Comparison of ENCODE assay signal across 21 cellular contexts in the genomic region with DNA sequence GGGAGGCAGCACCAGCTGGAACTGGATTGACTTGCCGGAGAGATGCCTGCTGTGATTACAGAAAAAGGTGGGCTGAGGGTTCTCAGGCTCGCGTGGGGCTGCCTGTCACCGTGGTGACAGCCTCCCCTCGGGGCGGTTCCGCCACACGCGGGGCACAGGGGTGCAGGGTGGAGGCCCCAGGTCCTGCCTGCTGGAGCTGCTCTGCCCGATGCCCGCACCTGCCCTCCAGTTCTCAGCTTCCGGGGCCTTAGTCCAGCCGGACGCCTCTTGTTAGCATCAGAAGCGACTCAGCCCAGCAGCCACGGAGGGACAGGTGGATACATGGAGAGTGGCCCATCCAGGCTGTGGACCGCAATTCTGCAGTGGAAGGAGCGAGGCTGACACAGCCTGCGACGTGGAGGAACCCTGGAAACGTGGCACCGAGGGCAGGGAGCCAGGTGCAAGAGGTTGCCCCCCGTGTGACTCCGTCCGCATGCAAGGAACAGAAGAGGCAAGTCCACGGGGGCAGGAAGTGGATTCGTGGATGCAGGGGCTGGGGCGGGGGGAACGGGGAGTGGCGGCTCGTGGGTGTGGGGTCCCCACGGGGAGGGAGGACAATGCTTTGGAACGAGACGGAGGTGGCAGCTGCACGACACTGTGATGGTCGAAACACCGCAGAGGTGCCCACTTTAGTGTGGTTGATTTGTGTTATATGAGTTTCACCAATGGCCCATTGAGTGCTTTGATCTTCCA.
"Had no signal": no experiment of that assay in that cellular context is flagged by ENCODE, and none has a peak within 500 bp of the region (broad histone marks: within the 10 kb centered on the region; RNA-seq: fewer than 3 reads in every experiment).

No MANE protein-coding gene starts in this region.

- H3K36me3 ChIP-seq: breast epithelium, MG63, SJCRH30 had no signal

- H3K27ac ChIP-seq: breast epithelium, KMS-11, PC-9, SJCRH30 had no signal

- H3K27me3 ChIP-seq: MG63, SJCRH30 had no signal

- H2AFZ ChIP-seq: PC-9 had no signal

- H3K27me3 Mint-ChIP-seq: activated naive CD4-positive, alpha-beta T cell treated with anti-CD3 and anti-CD28 coated beads, Interleukin-2, amount 50 U/mL, for 24 hours; activated T-cell treated with anti-CD3 and anti-CD28 coated beads, Interleukin-2, amount 50 U/mL, for 24 hours had no signal

- H3K36me3 Mint-ChIP-seq: activated naive CD4-positive, alpha-beta T cell treated with anti-CD3 and anti-CD28 coated beads, Interleukin-2, amount 50 U/mL, for 24 hours had no signal

- H3K4me1 Mint-ChIP-seq: activated naive CD4-positive, alpha-beta T cell treated with anti-CD3 and anti-CD28 coated beads, Interleukin-2, amount 50 U/mL, for 24 hours; central memory CD8-positive, alpha-beta T cell had no signal

- ATAC-seq: activated CD8-positive, alpha-beta T cell treated with anti-CD3 and anti-CD28 coated beads, Interleukin-2, amount 10 ng/mL, durations not matched to agents 7 days and 5 days had no signal

- H3K9me2 ChIP-seq: SK-N-SH had no signal

- H3K9ac ChIP-seq: KMS-11, SK-N-SH had no signal

- H3K4me2 ChIP-seq: KMS-11, PC-9, SK-N-SH had no signal

- H3K27ac Mint-ChIP-seq: activated CD8-positive, alpha-beta T cell treated with anti-CD3 and anti-CD28 coated beads, Interleukin-2, amount 10 ng/mL, durations not matched to agents 7 days and 5 days; activated naive CD4-positive, alpha-beta T cell treated with anti-CD3 and anti-CD28 coated beads, Interleukin-2, amount 50 U/mL, for 24 hours; activated T-cell treated with anti-CD3 and anti-CD28 coated beads, Interleukin-2, amount 50 U/mL, for 24 hours; activated T-helper 1 cell treated with anti-CD3 and anti-CD28 coated beads, Interleukin-12 subunit alpha, Interleukin-12 subunit beta, Interleukin-2, Interleukin-4 antibody, amounts not matched to agents 30 ng/mL and 10 ng/mL and 1 ng/mL, durations not matched to agents 14 hours and 24 hours and 36 hours; T-helper 2 cell treated with Interferon-gamma antibody and Interleukin-4, amounts not matched to agents 5 μg/mL and 100 μg/mL, for 36 hours had no signal

- H3K4me3 Mint-ChIP-seq: activated CD8-positive, alpha-beta T cell treated with anti-CD3 and anti-CD28 coated beads, Interleukin-2, amount 10 ng/mL, durations not matched to agents 7 days and 5 days; activated naive CD4-positive, alpha-beta T cell treated with anti-CD3 and anti-CD28 coated beads, Interleukin-2, amount 50 U/mL, for 24 hours; activated T-cell treated with anti-CD3 and anti-CD28 coated beads, Interleukin-2, amount 50 U/mL, for 24 hours; activated T-helper 1 cell treated with anti-CD3 and anti-CD28 coated beads, Interleukin-12 subunit alpha, Interleukin-12 subunit beta, Interleukin-2, Interleukin-4 antibody, amounts not matched to agents 30 ng/mL and 10 ng/mL and 1 ng/mL, durations not matched to agents 14 hours and 24 hours and 36 hours; central memory CD8-positive, alpha-beta T cell; T-helper 2 cell treated with Interferon-gamma antibody and Interleukin-4, amounts not matched to agents 5 μg/mL and 100 μg/mL, for 36 hours had no signal

- H3K9me3 ChIP-seq: breast epithelium, MG63, SJCRH30, SK-N-SH had no signal

- H3K4me3 ChIP-seq: breast epithelium, MG63, PC-9, SJCRH30 had no signal

- DNase-seq: activated CD4-positive, alpha-beta T cell treated with anti-CD3 and anti-CD28 coated beads for 4 hours; activated CD8-positive, alpha-beta T cell treated with anti-CD3 and anti-CD28 coated beads, Interleukin-2, amount 10 ng/mL, durations not matched to agents 7 days and 5 days; activated effector memory CD4-positive, alpha-beta T cell treated with Interleukin-2 at 50 U/mL for 16 hours; activated naive CD4-positive, alpha-beta T cell; activated T-cell treated with anti-CD3 and anti-CD28 coated beads, Interleukin-2, amount 50 U/mL, for 24 hours; MG63; NCI-H1092 treated with DMSO at 0.1 percent for 48 hours; NCI-H1417 treated with DMSO at 0.1 percent for 48 hours; NCI-H1694; NCI-H2029; NCI-H510A treated with DMSO at 0.1 percent for 48 hours; NCI-H69; PC-9; SJCRH30; SK-N-SH had no signal

- H3K9me3 Mint-ChIP-seq: activated naive CD4-positive, alpha-beta T cell treated with anti-CD3 and anti-CD28 coated beads, Interleukin-2, amount 50 U/mL, for 24 hours; activated T-cell treated with anti-CD3 and anti-CD28 coated beads, Interleukin-2, amount 50 U/mL, for 24 hours; activated T-helper 1 cell treated with anti-CD3 and anti-CD28 coated beads, Interleukin-12 subunit alpha, Interleukin-12 subunit beta, Interleukin-2, Interleukin-4 antibody, amounts not matched to agents 30 ng/mL and 10 ng/mL and 1 ng/mL, durations not matched to agents 14 hours and 24 hours and 36 hours; central memory CD8-positive, alpha-beta T cell; T-helper 2 cell treated with Interferon-gamma antibody and Interleukin-4, amounts not matched to agents 5 μg/mL and 100 μg/mL, for 36 hours had no signal
